ENCODE assay signal across 8 cellular contexts in genomic region chr21:37562920-37563640, GRCh38.
DNase-seq lines count a peak whose midpoint lies in the region; ATAC-seq and TF ChIP-seq lines count a peak whose summit lies in the region.

No MANE protein-coding gene starts in this region.

- no peaks in the 10 kb centered on the region for H3K27me3 ChIP-seq in PC-3 (ENCODE audit: low read length)

- H3K79me2 ChIP-seq in PC-3 (ENCODE audit: low read length): no peaks in the 10 kb centered on the region

- TF ChIP-seq CTCF in PC-3 (conservative IDR thresholded peaks at IDR 0.05; ENCODE audit: low read depth, low read length): no peak

- H2AFZ ChIP-seq in PC-3 (ENCODE audit: low read length): peak overlapping the region; percentile 91

- peak overlapping the region; percentile 91 for H3K9ac ChIP-seq in PC-3 (ENCODE audit: low read length)

- CTCF ChIA-PET in PC-3 (lab: Charles Lee): interaction anchor here (1.2 to 1.6 kb wide), 2 partner anchors 20 to 30 kb away, joined by 4 to 6 read pairs; no protein-coding TSS in a partner anchor

- peaks cover 22% of the 10 kb centered on the region for H3K4me1 ChIP-seq in PC-3 (ENCODE audit: insufficient read depth, low read length)

- no peaks in the 10 kb centered on the region for H3F3A ChIP-seq in PC-3 (ENCODE audit: low read length, unreplicated experiment)

- H3K27ac ChIP-seq in PC-3 (ENCODE audit: low read length): peak overlapping the region; percentile 98

- peaks cover 18 to 23% of the 10 kb centered on the region in 2 donors for H3K4me1 Mint-ChIP-seq in natural killer cell treated with Interleukin-12 subunit alpha and Interleukin-12 subunit beta and Interleukin-15 and Interleukin-18, amount 100 ng/mL, for 72 hours (ENCODE audit: low read depth in 2 of 2)

- H3K4me3 Mint-ChIP-seq in natural killer cell treated with Interleukin-12 subunit alpha and Interleukin-12 subunit beta and Interleukin-15 and Interleukin-18, amount 100 ng/mL, for 72 hours: peak overlapping the region; percentile 95

- H3K4me3 ChIP-seq in PC-3 (ENCODE audit: low read length): peak overlapping the region; percentile 70

- intact Hi-C loops in PC-3 (cut with micrococcal nuclease): loop anchor here (5.0 kb wide), 2 partner anchors 191 to 296 kb away; partner anchors contain the start of gene VPS26C

- ATAC-seq in HG02571 (IDR thresholded peaks at IDR 0.05; ENCODE audit: unreplicated experiment) (peak; percentile 14), PC-3 (no peak)
- ATAC-seq in natural killer cell treated with Interleukin-12 subunit alpha and Interleukin-12 subunit beta and Interleukin-15 and Interleukin-18, amount 100 ng/mL, for 72 hours: no peak

- peaks cover 0 to 9% of the 10 kb centered on the region in 2 donors for H3K27me3 Mint-ChIP-seq in natural killer cell treated with Interleukin-12 subunit alpha and Interleukin-12 subunit beta and Interleukin-15 and Interleukin-18, amount 100 ng/mL, for 72 hours

- peak overlapping the region; percentile 99 for H3K27ac Mint-ChIP-seq in natural killer cell treated with Interleukin-12 subunit alpha and Interleukin-12 subunit beta and Interleukin-15 and Interleukin-18, amount 100 ng/mL, for 72 hours

- TSS peak; percentile 72 for BruUV-seq in PC-3 (replicated peaks; lab: Mats Ljungman, UMichigan)

- H3K9me3 Mint-ChIP-seq in natural killer cell treated with Interleukin-12 subunit alpha and Interleukin-12 subunit beta and Interleukin-15 and Interleukin-18, amount 100 ng/mL, for 72 hours: no peaks in the 10 kb centered on the region

- peak overlapping the region; percentile 94 for H3K4me2 ChIP-seq in PC-3 (ENCODE audit: low read length)

- no peaks in the 10 kb centered on the region for H3K9me2 ChIP-seq in PC-3 (replicated peaks; ENCODE audit: low read length)

- no peaks in the 10 kb centered on the region for H3K36me3 Mint-ChIP-seq in natural killer cell treated with Interleukin-12 subunit alpha and Interleukin-12 subunit beta and Interleukin-15 and Interleukin-18, amount 100 ng/mL, for 72 hours

- H4K20me1 ChIP-seq in PC-3 (ENCODE audit: low read length): no peaks in the 10 kb centered on the region

- no peaks in the 10 kb centered on the region for H3K9me3 ChIP-seq in PC-3 (ENCODE audit: low read length)

- DNase-seq in NCI-H510A treated with DMSO at 0.1 percent for 48 hours (lab: John Stamatoyannopoulos, UW) (peak; percentile 75), NCI-H510A (lab: John Stamatoyannopoulos, UW) (no peak), PC-3 (no peak), CD1c-positive myeloid dendritic cell (ENCODE audit: extremely low spot score) (no peak)
- DNase-seq in effector CD8-positive, alpha-beta T cell (lab: John Stamatoyannopoulos, UW): peak; percentile 21
- no peak for DNase-seq in natural killer cell treated with Interleukin-12 subunit alpha and Interleukin-12 subunit beta and Interleukin-15 and Interleukin-18, amount 100 ng/mL, for 72 hours (ENCODE audit: low spot score)
- no peak for DNase-seq in activated effector memory CD4-positive, alpha-beta T cell treated with Interleukin-2 at 50 U/mL for 16 hours

- H3K36me3 ChIP-seq in PC-3 (ENCODE audit: low read depth, low read length): no peaks in the 10 kb centered on the region

- POLR2A ChIA-PET in PC-3 (lab: Charles Lee; ENCODE audit: unreplicated experiment): interaction anchor here (0.6 to 1.0 kb wide), 7 partner anchors 30 to 296 kb away, joined by 3 to 8 read pairs (median 4); partner anchors contain the start of gene VPS26C

Comparison
In these comparisons a context has a peak if more than half of its experiments do, and no peak if none do; other contexts are left out.
1. DNase-seq: peak in NCI-H510A treated with DMSO at 0.1 percent for 48 hours (single experiment) and effector CD8-positive, alpha-beta T cell (single experiment); none in NCI-H510A (single experiment), PC-3 (single experiment), natural killer cell treated with Interleukin-12 subunit alpha and Interleukin-12 subunit beta and Interleukin-15 and Interleukin-18, amount 100 ng/mL, for 72 hours (single experiment), activated effector memory CD4-positive, alpha-beta T cell treated with Interleukin-2 at 50 U/mL for 16 hours (single experiment) and CD1c-positive myeloid dendritic cell (single experiment).